ENCODE assay signal across 1 cellular context in the genomic region with DNA sequence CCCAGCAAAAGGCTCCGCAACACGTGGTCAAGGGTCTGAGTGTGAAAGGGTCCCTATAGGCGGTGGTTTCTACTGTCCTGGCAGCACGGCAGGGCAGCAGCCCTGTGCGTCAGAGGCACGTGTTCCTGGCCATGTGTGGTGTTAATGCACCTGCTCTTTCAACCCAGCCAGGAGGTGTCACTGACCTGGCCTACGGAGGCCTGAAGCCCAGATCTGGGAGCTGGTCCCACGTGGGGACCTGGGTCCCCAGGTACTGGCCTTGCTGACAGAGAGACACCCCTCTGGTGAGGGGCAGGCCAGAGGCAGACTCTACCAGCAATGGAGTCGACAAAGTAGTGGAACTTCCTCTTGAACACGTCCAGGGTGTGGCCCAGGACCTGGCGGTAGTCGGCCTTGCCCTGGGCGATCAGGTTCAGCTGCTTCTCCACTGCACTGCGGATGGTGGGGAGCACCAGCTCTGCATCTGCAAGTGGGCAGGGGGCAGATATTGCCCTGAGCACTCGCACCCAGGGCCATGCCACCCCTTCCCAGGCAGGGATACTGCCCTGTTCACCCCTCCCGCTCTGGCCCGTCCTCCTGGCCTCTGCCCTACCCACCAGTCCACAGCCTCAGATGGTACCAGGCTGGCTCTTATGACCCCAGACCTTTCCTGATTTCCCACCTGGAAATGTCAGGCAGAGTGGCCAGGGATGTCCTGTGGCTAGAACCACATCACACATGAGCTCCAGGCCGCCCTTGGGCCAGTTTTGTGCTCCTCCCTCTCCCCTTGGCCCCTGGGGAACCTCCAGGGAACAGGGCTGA.
TF ChIP-seq lines count a peak whose summit lies in the region.

No MANE protein-coding gene starts in this region.

TF ChIP-seq in K562, 482 proteins besides CTCF, POLR2A, EP300 and RAD21 (continued from another document and continues in another):
- TF ChIP-seq, protein P1, sequence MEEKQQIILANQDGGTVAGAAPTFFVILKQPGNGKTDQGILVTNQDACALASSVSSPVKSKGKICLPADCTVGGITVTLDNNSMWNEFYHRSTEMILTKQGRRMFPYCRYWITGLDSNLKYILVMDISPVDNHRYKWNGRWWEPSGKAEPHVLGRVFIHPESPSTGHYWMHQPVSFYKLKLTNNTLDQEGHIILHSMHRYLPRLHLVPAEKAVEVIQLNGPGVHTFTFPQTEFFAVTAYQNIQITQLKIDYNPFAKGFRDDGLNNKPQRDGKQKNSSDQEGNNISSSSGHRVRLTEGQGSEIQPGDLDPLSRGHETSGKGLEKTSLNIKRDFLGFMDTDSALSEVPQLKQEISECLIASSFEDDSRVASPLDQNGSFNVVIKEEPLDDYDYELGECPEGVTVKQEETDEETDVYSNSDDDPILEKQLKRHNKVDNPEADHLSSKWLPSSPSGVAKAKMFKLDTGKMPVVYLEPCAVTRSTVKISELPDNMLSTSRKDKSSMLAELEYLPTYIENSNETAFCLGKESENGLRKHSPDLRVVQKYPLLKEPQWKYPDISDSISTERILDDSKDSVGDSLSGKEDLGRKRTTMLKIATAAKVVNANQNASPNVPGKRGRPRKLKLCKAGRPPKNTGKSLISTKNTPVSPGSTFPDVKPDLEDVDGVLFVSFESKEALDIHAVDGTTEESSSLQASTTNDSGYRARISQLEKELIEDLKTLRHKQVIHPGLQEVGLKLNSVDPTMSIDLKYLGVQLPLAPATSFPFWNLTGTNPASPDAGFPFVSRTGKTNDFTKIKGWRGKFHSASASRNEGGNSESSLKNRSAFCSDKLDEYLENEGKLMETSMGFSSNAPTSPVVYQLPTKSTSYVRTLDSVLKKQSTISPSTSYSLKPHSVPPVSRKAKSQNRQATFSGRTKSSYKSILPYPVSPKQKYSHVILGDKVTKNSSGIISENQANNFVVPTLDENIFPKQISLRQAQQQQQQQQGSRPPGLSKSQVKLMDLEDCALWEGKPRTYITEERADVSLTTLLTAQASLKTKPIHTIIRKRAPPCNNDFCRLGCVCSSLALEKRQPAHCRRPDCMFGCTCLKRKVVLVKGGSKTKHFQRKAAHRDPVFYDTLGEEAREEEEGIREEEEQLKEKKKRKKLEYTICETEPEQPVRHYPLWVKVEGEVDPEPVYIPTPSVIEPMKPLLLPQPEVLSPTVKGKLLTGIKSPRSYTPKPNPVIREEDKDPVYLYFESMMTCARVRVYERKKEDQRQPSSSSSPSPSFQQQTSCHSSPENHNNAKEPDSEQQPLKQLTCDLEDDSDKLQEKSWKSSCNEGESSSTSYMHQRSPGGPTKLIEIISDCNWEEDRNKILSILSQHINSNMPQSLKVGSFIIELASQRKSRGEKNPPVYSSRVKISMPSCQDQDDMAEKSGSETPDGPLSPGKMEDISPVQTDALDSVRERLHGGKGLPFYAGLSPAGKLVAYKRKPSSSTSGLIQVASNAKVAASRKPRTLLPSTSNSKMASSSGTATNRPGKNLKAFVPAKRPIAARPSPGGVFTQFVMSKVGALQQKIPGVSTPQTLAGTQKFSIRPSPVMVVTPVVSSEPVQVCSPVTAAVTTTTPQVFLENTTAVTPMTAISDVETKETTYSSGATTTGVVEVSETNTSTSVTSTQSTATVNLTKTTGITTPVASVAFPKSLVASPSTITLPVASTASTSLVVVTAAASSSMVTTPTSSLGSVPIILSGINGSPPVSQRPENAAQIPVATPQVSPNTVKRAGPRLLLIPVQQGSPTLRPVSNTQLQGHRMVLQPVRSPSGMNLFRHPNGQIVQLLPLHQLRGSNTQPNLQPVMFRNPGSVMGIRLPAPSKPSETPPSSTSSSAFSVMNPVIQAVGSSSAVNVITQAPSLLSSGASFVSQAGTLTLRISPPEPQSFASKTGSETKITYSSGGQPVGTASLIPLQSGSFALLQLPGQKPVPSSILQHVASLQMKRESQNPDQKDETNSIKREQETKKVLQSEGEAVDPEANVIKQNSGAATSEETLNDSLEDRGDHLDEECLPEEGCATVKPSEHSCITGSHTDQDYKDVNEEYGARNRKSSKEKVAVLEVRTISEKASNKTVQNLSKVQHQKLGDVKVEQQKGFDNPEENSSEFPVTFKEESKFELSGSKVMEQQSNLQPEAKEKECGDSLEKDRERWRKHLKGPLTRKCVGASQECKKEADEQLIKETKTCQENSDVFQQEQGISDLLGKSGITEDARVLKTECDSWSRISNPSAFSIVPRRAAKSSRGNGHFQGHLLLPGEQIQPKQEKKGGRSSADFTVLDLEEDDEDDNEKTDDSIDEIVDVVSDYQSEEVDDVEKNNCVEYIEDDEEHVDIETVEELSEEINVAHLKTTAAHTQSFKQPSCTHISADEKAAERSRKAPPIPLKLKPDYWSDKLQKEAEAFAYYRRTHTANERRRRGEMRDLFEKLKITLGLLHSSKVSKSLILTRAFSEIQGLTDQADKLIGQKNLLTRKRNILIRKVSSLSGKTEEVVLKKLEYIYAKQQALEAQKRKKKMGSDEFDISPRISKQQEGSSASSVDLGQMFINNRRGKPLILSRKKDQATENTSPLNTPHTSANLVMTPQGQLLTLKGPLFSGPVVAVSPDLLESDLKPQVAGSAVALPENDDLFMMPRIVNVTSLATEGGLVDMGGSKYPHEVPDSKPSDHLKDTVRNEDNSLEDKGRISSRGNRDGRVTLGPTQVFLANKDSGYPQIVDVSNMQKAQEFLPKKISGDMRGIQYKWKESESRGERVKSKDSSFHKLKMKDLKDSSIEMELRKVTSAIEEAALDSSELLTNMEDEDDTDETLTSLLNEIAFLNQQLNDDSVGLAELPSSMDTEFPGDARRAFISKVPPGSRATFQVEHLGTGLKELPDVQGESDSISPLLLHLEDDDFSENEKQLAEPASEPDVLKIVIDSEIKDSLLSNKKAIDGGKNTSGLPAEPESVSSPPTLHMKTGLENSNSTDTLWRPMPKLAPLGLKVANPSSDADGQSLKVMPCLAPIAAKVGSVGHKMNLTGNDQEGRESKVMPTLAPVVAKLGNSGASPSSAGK (IDR thresholded peaks at IDR 0.05) = no peak
- no peak for TF ChIP-seq TAF9B (IDR thresholded peaks at IDR 0.05; ENCODE audit: partially characterized antibody)
- TF ChIP-seq ZNF311 (CRISPR knock-in tag; IDR thresholded peaks at IDR 0.05) = no peak
- TF ChIP-seq, protein P2, sequence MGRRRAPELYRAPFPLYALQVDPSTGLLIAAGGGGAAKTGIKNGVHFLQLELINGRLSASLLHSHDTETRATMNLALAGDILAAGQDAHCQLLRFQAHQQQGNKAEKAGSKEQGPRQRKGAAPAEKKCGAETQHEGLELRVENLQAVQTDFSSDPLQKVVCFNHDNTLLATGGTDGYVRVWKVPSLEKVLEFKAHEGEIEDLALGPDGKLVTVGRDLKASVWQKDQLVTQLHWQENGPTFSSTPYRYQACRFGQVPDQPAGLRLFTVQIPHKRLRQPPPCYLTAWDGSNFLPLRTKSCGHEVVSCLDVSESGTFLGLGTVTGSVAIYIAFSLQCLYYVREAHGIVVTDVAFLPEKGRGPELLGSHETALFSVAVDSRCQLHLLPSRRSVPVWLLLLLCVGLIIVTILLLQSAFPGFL (CRISPR knock-in tag; IDR thresholded peaks at IDR 0.05) = no peak
- TF ChIP-seq RFX7 (CRISPR knock-in tag; IDR thresholded peaks at IDR 0.05) = no peak
- TF ChIP-seq ZNF436 (CRISPR knock-in tag; IDR thresholded peaks at IDR 0.05) = no peak
- TF ChIP-seq SRSF3 (IDR thresholded peaks at IDR 0.05; ENCODE audit: insufficient read depth, low read length) = 0 out of 2 replicates have a peak, but pooled peaks have one; percentile 6
- no peak for TF ChIP-seq ZNF384 (IDR thresholded peaks at IDR 0.05; ENCODE audit: low read depth, low read length)
- TF ChIP-seq, protein P3, sequence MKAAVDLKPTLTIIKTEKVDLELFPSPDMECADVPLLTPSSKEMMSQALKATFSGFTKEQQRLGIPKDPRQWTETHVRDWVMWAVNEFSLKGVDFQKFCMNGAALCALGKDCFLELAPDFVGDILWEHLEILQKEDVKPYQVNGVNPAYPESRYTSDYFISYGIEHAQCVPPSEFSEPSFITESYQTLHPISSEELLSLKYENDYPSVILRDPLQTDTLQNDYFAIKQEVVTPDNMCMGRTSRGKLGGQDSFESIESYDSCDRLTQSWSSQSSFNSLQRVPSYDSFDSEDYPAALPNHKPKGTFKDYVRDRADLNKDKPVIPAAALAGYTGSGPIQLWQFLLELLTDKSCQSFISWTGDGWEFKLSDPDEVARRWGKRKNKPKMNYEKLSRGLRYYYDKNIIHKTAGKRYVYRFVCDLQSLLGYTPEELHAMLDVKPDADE (conservative IDR thresholded peaks at IDR 0.05; ENCODE audit: control insufficient read depth, low read depth, low read length) = no peak
- TF ChIP-seq ZNF644 (tag; IDR thresholded peaks at IDR 0.05; ENCODE audit: low read depth) = no peak
- no peak for TF ChIP-seq TAF1 (IDR thresholded peaks at IDR 0.05; ENCODE audit: control insufficient read depth, extremely low read depth, insufficient read depth, low read length, severe bottlenecking)
- TF ChIP-seq, protein P4, sequence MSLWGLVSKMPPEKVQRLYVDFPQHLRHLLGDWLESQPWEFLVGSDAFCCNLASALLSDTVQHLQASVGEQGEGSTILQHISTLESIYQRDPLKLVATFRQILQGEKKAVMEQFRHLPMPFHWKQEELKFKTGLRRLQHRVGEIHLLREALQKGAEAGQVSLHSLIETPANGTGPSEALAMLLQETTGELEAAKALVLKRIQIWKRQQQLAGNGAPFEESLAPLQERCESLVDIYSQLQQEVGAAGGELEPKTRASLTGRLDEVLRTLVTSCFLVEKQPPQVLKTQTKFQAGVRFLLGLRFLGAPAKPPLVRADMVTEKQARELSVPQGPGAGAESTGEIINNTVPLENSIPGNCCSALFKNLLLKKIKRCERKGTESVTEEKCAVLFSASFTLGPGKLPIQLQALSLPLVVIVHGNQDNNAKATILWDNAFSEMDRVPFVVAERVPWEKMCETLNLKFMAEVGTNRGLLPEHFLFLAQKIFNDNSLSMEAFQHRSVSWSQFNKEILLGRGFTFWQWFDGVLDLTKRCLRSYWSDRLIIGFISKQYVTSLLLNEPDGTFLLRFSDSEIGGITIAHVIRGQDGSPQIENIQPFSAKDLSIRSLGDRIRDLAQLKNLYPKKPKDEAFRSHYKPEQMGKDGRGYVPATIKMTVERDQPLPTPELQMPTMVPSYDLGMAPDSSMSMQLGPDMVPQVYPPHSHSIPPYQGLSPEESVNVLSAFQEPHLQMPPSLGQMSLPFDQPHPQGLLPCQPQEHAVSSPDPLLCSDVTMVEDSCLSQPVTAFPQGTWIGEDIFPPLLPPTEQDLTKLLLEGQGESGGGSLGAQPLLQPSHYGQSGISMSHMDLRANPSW (CRISPR knock-in tag; IDR thresholded peaks at IDR 0.05) = 0 out of 2 replicates have a peak, but pooled peaks have one; percentile 19
- TF ChIP-seq CREB1 (IDR thresholded peaks at IDR 0.05) = peak; percentile 31; the same call in 1 of the 2 replicates
- no peak for TF ChIP-seq CREB1 (CRISPR knock-in tag; IDR thresholded peaks at IDR 0.05)
- TF ChIP-seq MEIS2 (IDR thresholded peaks at IDR 0.05; ENCODE audit: partially characterized antibody) = no peak
- no peak for TF ChIP-seq SAFB2 (IDR thresholded peaks at IDR 0.05; ENCODE audit: borderline replicate concordance, low read depth, low read length, severe bottlenecking)
- no peak for TF ChIP-seq ARID2 (IDR thresholded peaks at IDR 0.05)
- no peak for TF ChIP-seq ZNF551 (CRISPR knock-in tag; IDR thresholded peaks at IDR 0.05)
- TF ChIP-seq, protein P5, sequence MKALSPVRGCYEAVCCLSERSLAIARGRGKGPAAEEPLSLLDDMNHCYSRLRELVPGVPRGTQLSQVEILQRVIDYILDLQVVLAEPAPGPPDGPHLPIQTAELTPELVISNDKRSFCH (CRISPR knock-in tag; IDR thresholded peaks at IDR 0.05) = no peak
- TF ChIP-seq, protein P5 (tag; IDR thresholded peaks at IDR 0.05) = no peak
- TF ChIP-seq TGIF2 (CRISPR knock-in tag; IDR thresholded peaks at IDR 0.05) = no peak
- peak; percentile 42 for TF ChIP-seq POLR2B (IDR thresholded peaks at IDR 0.05; ENCODE audit: low read depth, partially characterized antibody)
- peak; percentile 76; the same call in 1 of the 2 replicates for TF ChIP-seq FOXP1 (CRISPR knock-in tag; IDR thresholded peaks at IDR 0.05)
- no peak for TF ChIP-seq CSDE1 (IDR thresholded peaks at IDR 0.05)
- peak; percentile 90; the same call in 1 of the 2 replicates for TF ChIP-seq IRF2 (CRISPR knock-in tag; IDR thresholded peaks at IDR 0.05)
- 0 out of 2 replicates have a peak, but pooled peaks have one; percentile 36 for TF ChIP-seq ERF (CRISPR knock-in tag; IDR thresholded peaks at IDR 0.05)
- TF ChIP-seq MCM7 (IDR thresholded peaks at IDR 0.05) = no peak
- no peak for TF ChIP-seq ZC3H11A (IDR thresholded peaks at IDR 0.05; ENCODE audit: low read depth, low read length)
- no peak for TF ChIP-seq MTF1 (CRISPR knock-in tag; IDR thresholded peaks at IDR 0.05; ENCODE audit: borderline replicate concordance)
- TF ChIP-seq, protein P6, sequence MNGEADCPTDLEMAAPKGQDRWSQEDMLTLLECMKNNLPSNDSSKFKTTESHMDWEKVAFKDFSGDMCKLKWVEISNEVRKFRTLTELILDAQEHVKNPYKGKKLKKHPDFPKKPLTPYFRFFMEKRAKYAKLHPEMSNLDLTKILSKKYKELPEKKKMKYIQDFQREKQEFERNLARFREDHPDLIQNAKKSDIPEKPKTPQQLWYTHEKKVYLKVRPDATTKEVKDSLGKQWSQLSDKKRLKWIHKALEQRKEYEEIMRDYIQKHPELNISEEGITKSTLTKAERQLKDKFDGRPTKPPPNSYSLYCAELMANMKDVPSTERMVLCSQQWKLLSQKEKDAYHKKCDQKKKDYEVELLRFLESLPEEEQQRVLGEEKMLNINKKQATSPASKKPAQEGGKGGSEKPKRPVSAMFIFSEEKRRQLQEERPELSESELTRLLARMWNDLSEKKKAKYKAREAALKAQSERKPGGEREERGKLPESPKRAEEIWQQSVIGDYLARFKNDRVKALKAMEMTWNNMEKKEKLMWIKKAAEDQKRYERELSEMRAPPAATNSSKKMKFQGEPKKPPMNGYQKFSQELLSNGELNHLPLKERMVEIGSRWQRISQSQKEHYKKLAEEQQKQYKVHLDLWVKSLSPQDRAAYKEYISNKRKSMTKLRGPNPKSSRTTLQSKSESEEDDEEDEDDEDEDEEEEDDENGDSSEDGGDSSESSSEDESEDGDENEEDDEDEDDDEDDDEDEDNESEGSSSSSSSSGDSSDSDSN (IDR thresholded peaks at IDR 0.05; ENCODE audit: borderline replicate concordance in 1 of 2, low read depth in 2 of 2, low read length in 2 of 2) = no peak
- TF ChIP-seq ETV5 (CRISPR knock-in tag; IDR thresholded peaks at IDR 0.05; ENCODE audit: low read depth) = no peak
- TF ChIP-seq MAFK (IDR thresholded peaks at IDR 0.05; ENCODE audit: low read length) = 0 out of 2 replicates have a peak, but pooled peaks have one; percentile 10
- TF ChIP-seq RB1 (IDR thresholded peaks at IDR 0.05; ENCODE audit: low read depth) = no peak
- TF ChIP-seq, protein P7, sequence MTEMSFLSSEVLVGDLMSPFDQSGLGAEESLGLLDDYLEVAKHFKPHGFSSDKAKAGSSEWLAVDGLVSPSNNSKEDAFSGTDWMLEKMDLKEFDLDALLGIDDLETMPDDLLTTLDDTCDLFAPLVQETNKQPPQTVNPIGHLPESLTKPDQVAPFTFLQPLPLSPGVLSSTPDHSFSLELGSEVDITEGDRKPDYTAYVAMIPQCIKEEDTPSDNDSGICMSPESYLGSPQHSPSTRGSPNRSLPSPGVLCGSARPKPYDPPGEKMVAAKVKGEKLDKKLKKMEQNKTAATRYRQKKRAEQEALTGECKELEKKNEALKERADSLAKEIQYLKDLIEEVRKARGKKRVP (CRISPR knock-in tag; IDR thresholded peaks at IDR 0.05) = no peak
- TF ChIP-seq MAFG (tag; conservative IDR thresholded peaks at IDR 0.05) = no peak
- no peak for TF ChIP-seq SAFB (IDR thresholded peaks at IDR 0.05; ENCODE audit: borderline replicate concordance, low read depth, low read length)
- no peak for TF ChIP-seq SMARCA5 (IDR thresholded peaks at IDR 0.05)
- TF ChIP-seq HDAC3 (IDR thresholded peaks at IDR 0.05; ENCODE audit: borderline replicate concordance, partially characterized antibody) = no peak
